Comparison of ENCODE assay signal across 8 cellular contexts in genomic region chr6:122789862-122790739, GRCh38. TPM values are rescaled to one million over a fixed set of nuclear protein-coding genes. Genes with fewer than 3 reads are reported as not detected.
DNase-seq lines count a peak whose midpoint lies in the region; ATAC-seq and TF ChIP-seq lines count a peak whose summit lies in the region.

No MANE protein-coding gene starts in this region.

- H3K27ac Mint-ChIP-seq in chondrocyte (ENCODE audit: unreplicated experiment), result peak overlapping the region; percentile 97

- H3K27ac ChIP-seq in subcutaneous abdominal adipose tissue (ENCODE audit: low read depth, low read length), result peak overlapping the region; percentile 81

- H3K4me3 Mint-ChIP-seq in chondrocyte (ENCODE audit: unreplicated experiment), result peak overlapping the region; percentile 94

- no peaks in the 10 kb centered on the region for H3K27me3 Mint-ChIP-seq in chondrocyte (ENCODE audit: low read depth)

- H3K4me1 Mint-ChIP-seq in chondrocyte (ENCODE audit: low read depth), result peaks cover 32% of the 10 kb centered on the region

- 6 to 8% methylated on average over 27 of the region's 27 CpGs for WGBS in lower leg skin, 2 donors

- H3K9me3 Mint-ChIP-seq in chondrocyte (ENCODE audit: low read depth), result no peaks in the 10 kb centered on the region

- no peaks in the 10 kb centered on the region for H3K36me3 Mint-ChIP-seq in chondrocyte (ENCODE audit: low read depth)

- H3K4me3 ChIP-seq in lower leg skin (ENCODE audit: low read depth, poor library complexity, severe bottlenecking) (peak overlapping the region; percentile 77), subcutaneous abdominal adipose tissue (ENCODE audit: low read depth in 1 of 5, low read length in 5 of 5) (peak overlapping the region; percentile 76 to 97 (median 81))

- peak; percentile 55 for TF ChIP-seq CTCF in chondrocyte (IDR thresholded peaks at IDR 0.05)
- TF ChIP-seq CTCF in lower leg skin (IDR thresholded peaks at IDR 0.05), result no peak

- ATAC-seq in GM19467 (IDR thresholded peaks at IDR 0.05; ENCODE audit: unreplicated experiment) (peak; percentile 42), HG03469 (IDR thresholded peaks at IDR 0.05; ENCODE audit: unreplicated experiment) (peak; percentile 31)

- peak overlapping the region; percentile 69 to 89 (median 86) for H3K9ac ChIP-seq in subcutaneous abdominal adipose tissue (ENCODE audit: low read length in 5 of 5)

- DNase-seq in EL (peak; percentile 17), RPMI7951 (ENCODE audit: low read depth) (peak; percentile 29), chondrocyte (ENCODE audit: low spot score) (no peak), lower leg skin (ENCODE audit: low spot score in 2 of 2) (no peak), NCI-H446 treated with DMSO at 0.1 percent for 48 hours (lab: John Stamatoyannopoulos, UW) (no peak)

- H3K36me3 ChIP-seq in subcutaneous abdominal adipose tissue (ENCODE audit: control insufficient read depth in 5 of 5, insufficient read depth in 5 of 5, low read length in 5 of 5), result no peaks in the 10 kb centered on the region

- no peaks in the 10 kb centered on the region for H3K9me3 ChIP-seq in subcutaneous abdominal adipose tissue (ENCODE audit: control insufficient read depth in 5 of 5, low read length in 5 of 5)

- H3K4me1 ChIP-seq in subcutaneous abdominal adipose tissue (ENCODE audit: control insufficient read depth in 5 of 5, insufficient read depth in 5 of 5, low read length in 5 of 5), result peaks cover 4 to 27% (median 25%) of the 10 kb centered on the region in 5 donors

- H3K27me3 ChIP-seq in subcutaneous abdominal adipose tissue (ENCODE audit: control insufficient read depth in 5 of 5, insufficient read depth in 4 of 5, low read length in 5 of 5), result no peaks in the 10 kb centered on the region

- intact Hi-C loops in lower leg skin (cut with DNase I; ENCODE audit: low total_unique reads), result no loop called here

- no peak for TF ChIP-seq POLR2A in lower leg skin (IDR thresholded peaks at IDR 0.05)

RNA-seq across cellular contexts. Expression of gene SMPDL3A, which starts 1.0 kb away (rescaled TPM):
- 3.4 and 4.0 TPM in 2 replicates for total RNA-seq in RPMI7951 (2014; rRNA removed; shearing (Covaris generic))
- total RNA-seq in chondrocyte, result 8.2 to 9.1 TPM (median 8.7 TPM) in 3 replicates
- 100 to 1,000 TPM; 109 to 120 (median 113) TPM for total RNA-seq in lower leg skin

RNA-seq across cellular contexts. Expression of gene FABP7, which starts 10.6 kb away (rescaled TPM):
- total RNA-seq in RPMI7951 (2014; rRNA removed; shearing (Covaris generic)), result 0.60 and 1.4 TPM in 2 replicates
- total RNA-seq in chondrocyte (not detected in 3 replicates), lower leg skin (10 to 100 TPM; 22.4 to 78.8 (median 43.2) TPM)

Comparison
In these comparisons a context has a peak if more than half of its experiments do, and no peak if none do; other contexts are left out.
1. DNase-seq: peak in EL (single experiment) and RPMI7951 (single experiment); none in chondrocyte (single experiment), lower leg skin (0 of 2) and NCI-H446 treated with DMSO at 0.1 percent for 48 hours (single experiment).
2. RNA of gene SMPDL3A, which starts 1.0 kb away (total RNA-seq): 109 to 120 TPM in lower leg skin; 8.2 to 9.1 TPM in chondrocyte and 3.4 to 4.0 TPM in RPMI7951; every median in the first group is over 10 times any median in the second.